ENCODE assay signal across 22 cellular contexts in the genomic region with DNA sequence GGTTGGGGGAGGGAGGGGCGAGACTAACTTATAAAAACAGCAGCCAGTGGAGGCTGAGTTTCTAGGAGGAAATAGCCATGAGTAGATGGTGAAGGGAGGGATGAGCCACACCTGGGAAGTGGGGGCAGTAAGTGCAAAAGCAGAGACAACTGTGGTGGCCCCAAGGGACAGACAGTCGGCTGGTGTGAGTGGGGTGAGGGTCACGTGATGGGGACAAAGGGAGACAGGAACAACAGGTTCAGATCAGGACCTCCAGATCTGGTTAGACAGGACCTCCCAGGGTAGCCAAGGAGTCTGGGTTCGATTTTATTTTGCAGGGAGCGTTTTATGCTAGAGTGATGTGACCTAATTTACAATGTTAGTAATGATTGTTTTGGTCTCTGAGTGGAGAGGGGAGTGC. TPM values are rescaled to one million over a fixed set of nuclear protein-coding genes. Genes with fewer than 3 reads are reported as not detected.
DNase-seq lines count a peak whose midpoint lies in the region; ATAC-seq, FAIRE-seq and TF ChIP-seq lines count a peak whose summit lies in the region.
"Had no signal": no experiment of that assay in that cellular context is flagged by ENCODE, and none has a peak within 500 bp of the region (broad histone marks: within the 10 kb centered on the region; RNA-seq: fewer than 3 reads in every experiment).

No MANE protein-coding gene starts in this region.

- H3K9me3 ChIP-seq in HepG2 (ENCODE audit: low read length) (no peaks in the 10 kb centered on the region), right lobe of liver (no peaks in the 10 kb centered on the region), GM12878 (replicated peaks; ENCODE audit: control insufficient read depth, insufficient read depth, low read length) (no peaks in the 10 kb centered on the region), H1 (ENCODE audit: insufficient read depth in 2 of 2, low read depth in 1 of 2, low read length in 1 of 2) (no peaks in the 10 kb centered on the region)

- no peak overlapping the region for H2BK15ac ChIP-seq in H1 (ENCODE audit: low read length)

- H3K27me3 ChIP-seq in HepG2 (ENCODE audit: control insufficient read depth in 1 of 2, insufficient read depth in 2 of 2, low read length in 2 of 2) (peaks cover 3 to 22% of the 10 kb centered on the region in 2 experiments; a peak in 3 of 5 replicates), right lobe of liver (no peaks in the 10 kb centered on the region), GM12878 (replicated peaks in 1 of 2; ENCODE audit: control insufficient read depth in 2 of 2, insufficient read depth in 2 of 2, low read length in 1 of 2) (peaks cover 0 to 7% of the 10 kb centered on the region in 2 experiments; a peak in 2 of 4 replicates), H1 (replicated peaks in 1 of 4; ENCODE audit: control insufficient read depth in 3 of 4, extremely low read depth in 1 of 4, insufficient read depth in 3 of 4, low read length in 3 of 4) (no peaks in the 10 kb centered on the region; a peak in 1 of 7 replicates)

- TF ChIP-seq RAD21 in HepG2 (CRISPR knock-in tag; IDR thresholded peaks at IDR 0.05) = no peak
- no peak for TF ChIP-seq RAD21 in GM12878 (IDR thresholded peaks at IDR 0.05; ENCODE audit: insufficient read depth, low read depth, low read length)
- TF ChIP-seq RAD21 in H1 (IDR thresholded peaks at IDR 0.05 in 1 of 2, conservative IDR thresholded peaks at IDR 0.05 in 1 of 2; ENCODE audit: low read depth in 2 of 2, low read length in 2 of 2) = no peak

- H3K14ac ChIP-seq in H1 (ENCODE audit: insufficient read length) = no peak overlapping the region

- no peak overlapping the region for H3K18ac ChIP-seq in H1 (ENCODE audit: extremely low read depth, low read length)

- H3K23ac ChIP-seq in H1 (ENCODE audit: insufficient read length) = no peak overlapping the region

- BruUV-seq in HepG2 (replicated peaks; lab: Mats Ljungman, UMichigan) (no TSS peak), GM12878 (replicated peaks; lab: Mats Ljungman, UMichigan) (no TSS peak)

- no peak overlapping the region for H3K27ac ChIP-seq in HepG2 (ENCODE audit: extremely low read length, insufficient read depth, low read length)
- no peak overlapping the region for H3K27ac ChIP-seq in right lobe of liver
- H3K27ac ChIP-seq in GM12878 (ENCODE audit: control insufficient read depth, insufficient read depth) = no peak overlapping the region
- no peak overlapping the region for H3K27ac ChIP-seq in H1 (ENCODE audit: low read depth, low read length)
- H3K27ac ChIP-seq: 22Rv1, HL-60 had no signal

- H2AK5ac ChIP-seq in H1 (ENCODE audit: low read depth, low read length) = 0 out of 2 replicates have a peak overlapping the region, but pooled peaks have one; percentile 45

- no peak overlapping the region for H2BK120ac ChIP-seq in H1 (replicated peaks; ENCODE audit: low read depth, low read length)

- CTCF ChIA-PET in HepG2 (lab: Yijun Ruan, JAX; ENCODE audit: low intra/inter-chr PET ratio, low total read pairs) (no interaction called here), GM12878 (lab: Yijun Ruan, JAX) (no interaction called here), H1 (lab: Charles Lee; ENCODE audit: partially characterized antibody) (interaction anchor here (0.7 to 1.7 kb wide), 3 partner anchors 12 to 63 kb away, joined by 4 to 8 read pairs (median 6); no protein-coding TSS in a partner anchor)
- CTCF ChIA-PET in activated naive CD4-positive, alpha-beta T cell treated with anti-CD3 and anti-CD28 coated beads for 36 hours (lab: Charles Lee) = no interaction called here

- H4K20me1 ChIP-seq in HepG2 (ENCODE audit: insufficient read depth, low read length) (no peaks in the 10 kb centered on the region), GM12878 (ENCODE audit: control insufficient read depth, insufficient read depth) (no peaks in the 10 kb centered on the region), H1 (replicated peaks in 1 of 2; ENCODE audit: control insufficient read depth in 1 of 2, insufficient read depth in 2 of 2, low read length in 2 of 2) (no peaks in the 10 kb centered on the region)

- ATAC-seq in HepG2 (no peak), right lobe of liver (no peak), GM12878 (no peak)

- no peak overlapping the region for H3K56ac ChIP-seq in H1 (replicated peaks; ENCODE audit: insufficient read length, low read depth, low read length)

- H3K9me3 Mint-ChIP-seq in activated naive CD4-positive, alpha-beta T cell treated with anti-CD3 and anti-CD28 coated beads for 36 hours = no peaks in the 10 kb centered on the region
- H3K9me3 Mint-ChIP-seq: CD14-positive monocyte, IgD-negative memory B cell had no signal

- no peak overlapping the region for H3K27ac Mint-ChIP-seq in activated naive CD4-positive, alpha-beta T cell treated with anti-CD3 and anti-CD28 coated beads for 36 hours
- H3K27ac Mint-ChIP-seq: B cell; CD14-positive monocyte; CD4-positive, alpha-beta memory T cell; IgD-negative memory B cell had no signal

- no peaks in the 10 kb centered on the region for H3K36me3 Mint-ChIP-seq in activated naive CD4-positive, alpha-beta T cell treated with anti-CD3 and anti-CD28 coated beads for 36 hours (ENCODE audit: low read depth)
- H3K36me3 Mint-ChIP-seq: CD14-positive monocyte; CD4-positive, alpha-beta memory T cell; IgD-negative memory B cell had no signal

- H3K4ac ChIP-seq in H1 (replicated peaks; ENCODE audit: insufficient read length, low read depth, low read length) = no peak overlapping the region

- intact Hi-C loops in HepG2 (cut with micrococcal nuclease; ENCODE audit: unreplicated experiment) = no loop called here
- intact Hi-C loops in right lobe of liver (cut with DNase I) = no loop called here
- intact Hi-C loops in GM12878 (cut with micrococcal nuclease; ENCODE audit: unreplicated experiment) = no loop called here
- intact Hi-C loops in activated naive CD4-positive, alpha-beta T cell treated with anti-CD3 and anti-CD28 coated beads for 36 hours (cut with micrococcal nuclease) = no loop called here

- DNase-seq in HepG2 (ENCODE audit: low spot score) (no peak), right lobe of liver (no peak), GM12878 (ENCODE audit: low read depth, low spot score) (no peak), H1 (ENCODE audit: low read depth in 1 of 2, low spot score in 2 of 2) (no peak), NCI-H1694 (lab: John Stamatoyannopoulos, UW) (no peak), retina (no peak)
- no peak for DNase-seq in activated naive CD4-positive, alpha-beta T cell treated with anti-CD3 and anti-CD28 coated beads for 36 hours
- DNase-seq: CD4-positive, alpha-beta memory T cell; DMS153; DMS79; GDM1; HCEC 1CT; KG1 had no signal

- H3K4me2 ChIP-seq in HepG2 (ENCODE audit: low read depth, low read length) = no peak overlapping the region
- no peak overlapping the region for H3K4me2 ChIP-seq in GM12878 (ENCODE audit: control insufficient read depth, insufficient read depth)
- H3K4me2 ChIP-seq in H1 (ENCODE audit: insufficient read depth in 1 of 2, low read depth in 2 of 2, low read length in 2 of 2) = no peak overlapping the region

- no peaks in the 10 kb centered on the region for H3K79me1 ChIP-seq in H1 (ENCODE audit: low read depth, low read length)

- H4K8ac ChIP-seq in H1 (ENCODE audit: extremely low read depth, insufficient read depth, low read length) = no peak overlapping the region

- 1% methylated on average over 5 of the region's 5 CpGs for WGBS in HepG2 (ENCODE audit: low lambda C conversion rate)
- 39% methylated on average over 5 of the region's 5 CpGs for WGBS in right lobe of liver (ENCODE audit: insufficient coverage, low coverage, low lambda C conversion rate, missing lambda C conversion rate)
- WGBS in GM12878 (ENCODE audit: insufficient coverage, insufficient replicate concordance, low lambda C conversion rate, missing lambda C conversion rate) = 3% methylated on average over 5 of the region's 5 CpGs
- WGBS in H1 (ENCODE audit: extremely low coverage in 1 of 2, insufficient coverage in 1 of 2, insufficient read length in 1 of 2, insufficient replicate concordance in 2 of 2, low coverage in 1 of 2, low lambda C conversion rate in 2 of 2, missing lambda C conversion rate in 1 of 2), 2 experiments = 95% methylated on average over 5 of the region's 5 CpGs; no CpG with 5 or more reads in 1 of the 2 experiments

- no peak for TF ChIP-seq EP300 in HepG2 (IDR thresholded peaks at IDR 0.05; ENCODE audit: low read depth in 2 of 2, low read length in 2 of 2)
- TF ChIP-seq EP300 in HepG2 (CRISPR knock-in tag; IDR thresholded peaks at IDR 0.05; ENCODE audit: borderline replicate concordance) = no peak
- TF ChIP-seq EP300 in GM12878 (IDR thresholded peaks at IDR 0.05; ENCODE audit: borderline replicate concordance in 1 of 2, control insufficient read depth in 1 of 2, low read depth in 2 of 2, low read length in 2 of 2) = no peak
- no peak for TF ChIP-seq EP300 in H1 (IDR thresholded peaks at IDR 0.05; ENCODE audit: borderline replicate concordance in 1 of 2, low read depth in 2 of 2, low read length in 2 of 2)

- no peak overlapping the region for H3K4me3 Mint-ChIP-seq in activated naive CD4-positive, alpha-beta T cell treated with anti-CD3 and anti-CD28 coated beads for 36 hours
- H3K4me3 Mint-ChIP-seq: B cell; CD14-positive monocyte; CD4-positive, alpha-beta memory T cell; IgD-negative memory B cell had no signal

- no peak overlapping the region for H2AFZ ChIP-seq in HepG2 (ENCODE audit: low read length)
- H2AFZ ChIP-seq in GM12878 (ENCODE audit: control insufficient read depth, low read depth, low read length) = no peak overlapping the region
- no peak overlapping the region for H2AFZ ChIP-seq in H1 (ENCODE audit: low read length)

- TF ChIP-seq POLR2A in HepG2 (IDR thresholded peaks at IDR 0.05; ENCODE audit: insufficient read depth in 1 of 2, low read depth in 2 of 2, low read length in 2 of 2) = no peak
- no peak for TF ChIP-seq POLR2A in right lobe of liver (IDR thresholded peaks at IDR 0.05)
- TF ChIP-seq POLR2A in GM12878 (IDR thresholded peaks at IDR 0.05; ENCODE audit: low read depth, low read length) = no peak
- no peak for TF ChIP-seq POLR2A in H1 (IDR thresholded peaks at IDR 0.05; ENCODE audit: control extremely low read depth in 1 of 2, low read depth in 2 of 2, low read length in 2 of 2)

- H2BK20ac ChIP-seq in H1 (ENCODE audit: low read length) = no peak overlapping the region

- H2BK12ac ChIP-seq in H1 (ENCODE audit: low read depth, low read length) = no peak overlapping the region

- H3K4me1 Mint-ChIP-seq in activated naive CD4-positive, alpha-beta T cell treated with anti-CD3 and anti-CD28 coated beads for 36 hours (ENCODE audit: low read depth) = peaks cover 5% of the 10 kb centered on the region
- H3K4me1 Mint-ChIP-seq: B cell, CD14-positive monocyte had no signal

- no peak overlapping the region for H4K91ac ChIP-seq in H1 (replicated peaks; ENCODE audit: insufficient read length, low read length)

- H3K9ac ChIP-seq in HepG2 (ENCODE audit: insufficient read depth, low read depth, low read length) (no peak overlapping the region), GM12878 (ENCODE audit: control insufficient read depth, insufficient read depth, low read length) (no peak overlapping the region), H1 (replicated peaks in 1 of 4; ENCODE audit: extremely low read depth in 1 of 4, low read depth in 3 of 4, low read length in 3 of 4) (no peak overlapping the region)

- H3K4me3 ChIP-seq in HepG2 (replicated peaks in 1 of 3; ENCODE audit: insufficient read depth in 1 of 3, low read depth in 2 of 3, low read length in 3 of 3) (no peak overlapping the region), right lobe of liver (no peak overlapping the region), GM12878 (no peak overlapping the region), H1 (ENCODE audit: extremely low read depth in 1 of 4, insufficient read depth in 2 of 4, low read depth in 3 of 4, low read length in 4 of 4) (no peak overlapping the region)

- no peak for TF ChIP-seq CTCF in HepG2 (CRISPR knock-in tag; IDR thresholded peaks at IDR 0.05)
- no peak for TF ChIP-seq CTCF in right lobe of liver (IDR thresholded peaks at IDR 0.05)
- TF ChIP-seq CTCF in GM12878 (IDR thresholded peaks at IDR 0.05 in 2 of 3, conservative IDR thresholded peaks at IDR 0.05 in 1 of 3; ENCODE audit: control insufficient read depth in 2 of 3, extremely low read depth in 1 of 3, insufficient read depth in 1 of 3, low read depth in 3 of 3, low read length in 3 of 3) = no peak
- no peak for TF ChIP-seq CTCF in H1 (IDR thresholded peaks at IDR 0.05; ENCODE audit: control extremely low read depth in 1 of 3, insufficient read depth in 1 of 3, low read depth in 1 of 3, low read length in 3 of 3)

- no peak overlapping the region for H2BK5ac ChIP-seq in H1 (ENCODE audit: low read depth, low read length)

- no peak for FAIRE-seq in HepG2 (lab: Jason Lieb, UNC)
- no peak for FAIRE-seq in GM12878 (lab: Jason Lieb, UNC)
- FAIRE-seq in H1 (lab: Jason Lieb, UNC) = no peak
- FAIRE-seq: GM19239, H54 had no signal

- H4K5ac ChIP-seq in H1 (ENCODE audit: insufficient read length, low read depth, low read length) = no peak overlapping the region

- H3K4me1 ChIP-seq in HepG2 (ENCODE audit: insufficient read depth, low read length) = no peaks in the 10 kb centered on the region
- no peaks in the 10 kb centered on the region for H3K4me1 ChIP-seq in right lobe of liver
- no peaks in the 10 kb centered on the region for H3K4me1 ChIP-seq in GM12878 (ENCODE audit: control insufficient read depth, insufficient read depth, low read length)
- H3K4me1 ChIP-seq in H1 (replicated peaks in 1 of 4; ENCODE audit: control insufficient read depth in 3 of 4, insufficient read depth in 4 of 4, low read length in 3 of 4) = peaks cover 2 to 8% (median 4%) of the 10 kb centered on the region in 4 experiments

- H3K27me3 Mint-ChIP-seq in activated naive CD4-positive, alpha-beta T cell treated with anti-CD3 and anti-CD28 coated beads for 36 hours (ENCODE audit: low read depth) = peaks cover 35% of the 10 kb centered on the region

- no peaks in the 10 kb centered on the region for H3K23me2 ChIP-seq in H1 (ENCODE audit: low read depth, low read length)

- in situ Hi-C loops in HepG2 (cut with HindIII; ENCODE audit: extremely low pct_ligation_motif_present, low pct_unique_long_range_greater_than_20kb) = no loop called here
- in situ Hi-C loops in GM12878 (cut with MboI) = no loop called here

- SMC1A ChIA-PET in GM12878 (lab: Charles Lee; ENCODE audit: uncharacterized antibody, unreplicated experiment) = no interaction called here

- RAD21 ChIA-PET in GM12878 (lab: Charles Lee; ENCODE audit: unreplicated experiment) = no interaction called here

- H3K36me3 ChIP-seq in HepG2 (replicated peaks in 1 of 2; ENCODE audit: control insufficient read depth in 1 of 2, insufficient read depth in 2 of 2, low read length in 2 of 2) = no peaks in the 10 kb centered on the region
- H3K36me3 ChIP-seq in right lobe of liver = no peaks in the 10 kb centered on the region
- H3K36me3 ChIP-seq in GM12878 (ENCODE audit: control insufficient read depth in 2 of 2, insufficient read depth in 2 of 2, low read length in 1 of 2) = no peaks in the 10 kb centered on the region
- no peaks in the 10 kb centered on the region for H3K36me3 ChIP-seq in H1 (ENCODE audit: control insufficient read depth in 2 of 4, insufficient read depth in 4 of 4, low read length in 3 of 4)

- H3K79me2 ChIP-seq in HepG2 (ENCODE audit: insufficient read depth, low read length) (no peaks in the 10 kb centered on the region), GM12878 (ENCODE audit: control insufficient read depth, insufficient read depth, low read length) (no peaks in the 10 kb centered on the region), H1 (ENCODE audit: control insufficient read depth in 1 of 2, insufficient read depth in 2 of 2, low read length in 2 of 2) (no peaks in the 10 kb centered on the region)

- POLR2A ChIA-PET in HepG2 (lab: Yijun Ruan, JAX) (no interaction called here), GM12878 (lab: Charles Lee) (no interaction called here), H1 (lab: Charles Lee; ENCODE audit: partially characterized antibody) (interaction anchor here (0.6 kb wide), 1 partner anchor 206 kb away, joined by 3 read pairs; no protein-coding TSS in a partner anchor)

RNA-seq across cellular contexts. Expression of gene RPH3A, which starts 8.6 kb away (rescaled TPM):
- not detected in 2 replicates for total RNA-seq in HepG2 (2016; rRNA removed; fragmentation: Illumina TruSeq; extraction: Trizol)
- total RNA-seq in HepG2 (2016; cell fraction: cytosol; rRNA removed; fragmentation: Illumina TruSeq; extraction: Trizol; ENCODE audit: low read depth) = not detected in 2 replicates
- total RNA-seq in HepG2 (2016; cell fraction: insoluble cytoplasmic fraction; rRNA removed; fragmentation: Illumina TruSeq; extraction: Trizol) = not detected in 2 replicates
- total RNA-seq in HepG2 (2016; cell fraction: membrane; rRNA removed; fragmentation: Illumina TruSeq; extraction: Trizol) = not detected in 2 replicates
- not detected in 2 replicates for total RNA-seq in HepG2 (2016; cell fraction: nucleus; rRNA removed; fragmentation: Illumina TruSeq; extraction: Trizol)
- not detected in 2 replicates for polyA plus RNA-seq in HepG2 (2011; rRNA removed)
- not detected in 2 replicates for polyA plus RNA-seq in HepG2 (2011; cell fraction: cytosol; rRNA removed)
- polyA plus RNA-seq in HepG2 (2011; cell fraction: nucleus; rRNA removed) = not detected in 2 replicates
- not detected in 2 replicates for polyA plus RNA-seq in HepG2 (2012)
- not detected in 2 replicates for polyA plus RNA-seq in HepG2 (2016; cell fraction: cytosol; fragmentation: Illumina TruSeq; extraction: Trizol; ENCODE audit: low read depth)
- not detected in 2 replicates for polyA plus RNA-seq in HepG2 (2016; cell fraction: insoluble cytoplasmic fraction; fragmentation: Illumina TruSeq; extraction: Trizol; ENCODE audit: low read depth)
- polyA plus RNA-seq in HepG2 (2016; cell fraction: membrane; fragmentation: Illumina TruSeq; extraction: Trizol; ENCODE audit: low read depth) = not detected in 2 replicates
- polyA plus RNA-seq in HepG2 (2016; cell fraction: nucleus; fragmentation: Illumina TruSeq; extraction: Trizol; ENCODE audit: insufficient read depth, low read depth) = not detected in 2 replicates
- not detected in 2 replicates for polyA minus RNA-seq in HepG2 (2011; rRNA and poly(A)+ RNA removed; ENCODE audit: low replicate concordance)
- polyA minus RNA-seq in HepG2 (2011; cell fraction: cytosol; rRNA and poly(A)+ RNA removed) = not detected in 2 replicates
- not detected in 2 replicates for polyA minus RNA-seq in HepG2 (2011; cell fraction: nucleus; rRNA and poly(A)+ RNA removed)
- under 1 TPM in 1 of 6 experiments, not detected in 5; 0.12 TPM for total RNA-seq in right lobe of liver
- total RNA-seq in GM12878 (2013; cell fraction: nucleolus; rRNA removed) = not detected in 2 replicates
- total RNA-seq in GM12878 (2014; rRNA removed) = not detected in 2 replicates
- not detected in 2 replicates for total RNA-seq in GM12878 (2014; rRNA removed; fragmentation: Illumina TruSeq; extraction: Trizol)
- total RNA-seq in GM12878 (2021) = not detected in 2 replicates
- polyA plus RNA-seq in GM12878 (2011; ENCODE audit: low read depth) = not detected
- not detected in 2 replicates for polyA plus RNA-seq in GM12878 (2011; rRNA removed)
- polyA plus RNA-seq in GM12878 (2011; cell fraction: cytosol; rRNA removed) = not detected in 2 replicates
- not detected in 2 replicates for polyA plus RNA-seq in GM12878 (2011; cell fraction: nucleus; rRNA removed)
- not detected in 2 replicates for polyA plus RNA-seq in GM12878 (2012)
- not detected in 2 replicates for polyA plus RNA-seq in GM12878 (2014; fragmentation: Illumina TruSeq; extraction: Trizol)
- polyA plus RNA-seq in GM12878 (2014; fragmentation: Nextera tagmentation; extraction: Ambion mirVana) = not detected
- polyA plus RNA-seq in GM12878 (2014; rRNA removed) = not detected in 2 replicates
- polyA plus RNA-seq in GM12878 (2016; fragmentation: Nextera tagmentation; extraction: Ambion mirVana) = not detected
- polyA minus RNA-seq in GM12878 (2011; rRNA and poly(A)+ RNA removed) = not detected in 2 replicates
- not detected in 2 replicates for polyA minus RNA-seq in GM12878 (2011; cell fraction: cytosol; rRNA and poly(A)+ RNA removed)
- not detected in 2 replicates for polyA minus RNA-seq in GM12878 (2011; cell fraction: nucleus; rRNA and poly(A)+ RNA removed)
- not detected in 2 replicates for total RNA-seq in H1 (2021; fragmentation: NEBNext Ultra II Directional; extraction: Animal tissue kit (Norgen Biotek cat#: 25700))
- polyA plus RNA-seq in H1 (2011; rRNA removed) = 0.02 TPM in 1 of 2 replicates, not detected in the other
- 0.06 TPM for polyA plus RNA-seq in H1 (2011; cell fraction: cytosol; rRNA removed)
- polyA plus RNA-seq in H1 (2011; cell fraction: nucleus; rRNA removed) = 0.04 TPM
- polyA plus RNA-seq in H1 (2012, experiment 1 of 2) = 0.04 to 0.16 TPM (median 0.07 TPM) in 3 of 4 replicates, not detected in the other
- not detected for polyA plus RNA-seq in H1 (2012, experiment 2 of 2)
- polyA plus RNA-seq in H1 (2013, experiment 1 of 2) = 0.06 TPM
- polyA plus RNA-seq in H1 (2013, experiment 2 of 2) = 0.04 TPM
- polyA minus RNA-seq in H1 (2011; rRNA and poly(A)+ RNA removed) = not detected in 2 replicates
- polyA minus RNA-seq in H1 (2011; cell fraction: cytosol; rRNA and poly(A)+ RNA removed) = not detected
- not detected for polyA minus RNA-seq in H1 (2011; cell fraction: nucleus; rRNA and poly(A)+ RNA removed)
- total RNA-seq in activated naive CD4-positive, alpha-beta T cell treated with anti-CD3 and anti-CD28 coated beads for 36 hours = not detected
- total RNA-seq: B cell; CD4-positive, alpha-beta memory T cell; Daoy; HT1080 had no signal
- polyA plus RNA-seq: CD4-positive, alpha-beta memory T cell; IgD-negative memory B cell had no signal

Comparison
In these comparisons a context has a peak if more than half of its experiments do, and no peak if none do; other contexts are left out.
1. Of the 75 proteins assayed by ChIP-seq in both HepG2 and GM12878: peak only in HepG2: RAD51; only in GM12878: none; in both: none; in neither: 73; mixed calls (peak in some experiments, not most) for 1.